ENCODE assay signal across 8 cellular contexts in the genomic region with DNA sequence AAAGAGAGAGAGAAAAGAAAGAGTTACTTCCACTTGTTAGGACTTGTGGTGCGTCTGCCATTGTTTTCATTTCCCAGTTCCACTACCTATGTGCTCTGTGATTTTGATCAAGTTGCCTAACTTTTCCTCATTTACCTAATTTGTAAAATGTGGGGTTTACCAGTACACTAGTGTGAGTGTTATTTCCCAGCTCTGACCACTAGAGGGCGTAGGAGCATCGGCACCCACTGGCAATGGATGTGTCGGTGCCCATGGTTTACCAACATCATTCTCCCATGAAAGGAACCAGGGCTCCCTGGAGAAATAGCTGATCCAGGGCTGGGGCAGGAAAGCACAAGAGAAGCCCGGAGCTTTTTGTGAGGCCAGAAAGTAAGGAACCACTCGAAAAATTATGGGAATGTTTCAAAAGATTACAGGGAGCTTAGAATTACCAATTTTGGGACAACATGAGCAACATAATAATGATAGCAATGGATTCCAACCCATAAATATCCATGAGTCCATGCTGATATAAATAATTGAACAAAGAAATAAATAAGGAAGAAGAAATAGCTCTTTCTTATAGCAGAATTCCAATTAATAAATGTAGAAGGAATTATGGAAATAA. TPM values are rescaled to one million over a fixed set of nuclear protein-coding genes. Genes with fewer than 3 reads are reported as not detected.
A peak's percentile ranks its signal among the peaks of the same experiment; 100 is the strongest.
DNase-seq lines count a peak whose midpoint lies in the region; ATAC-seq and TF ChIP-seq lines count a peak whose summit lies in the region.

No MANE protein-coding gene starts in this region.

- H3K4me1 Mint-ChIP-seq in CD14-positive monocyte (peaks cover 46% of the 10 kb centered on the region), HFFc6 (ENCODE audit: low read depth) (no peaks in the 10 kb centered on the region), neural progenitor cell (no peaks in the 10 kb centered on the region)

- intact Hi-C loops in CD14-positive monocyte (cut with micrococcal nuclease) = no loop called here
- intact Hi-C loops in testis (cut with DNase I; ENCODE audit: low total_unique reads) = no loop called here

- no peak overlapping the region for H3K4me2 ChIP-seq in neural progenitor cell

- no peak overlapping the region for H2AFZ ChIP-seq in neural progenitor cell (replicated peaks)

- no peaks in the 10 kb centered on the region for H4K20me1 ChIP-seq in neural progenitor cell (ENCODE audit: low read depth)

- no peaks in the 10 kb centered on the region for H3F3A ChIP-seq in neural progenitor cell (ENCODE audit: low read depth)

- H3K27me3 ChIP-seq in neural progenitor cell (no peaks in the 10 kb centered on the region), testis (no peaks in the 10 kb centered on the region)

- H3K4me3 Mint-ChIP-seq in CD14-positive monocyte = peak overlapping the region in 1 of 2 donors; percentile 49
- H3K4me3 Mint-ChIP-seq in HFFc6 = no peak overlapping the region
- no peak overlapping the region for H3K4me3 Mint-ChIP-seq in neural progenitor cell

- DNase-seq in CD14-positive monocyte (ENCODE audit: low spot score) (no peak), HFFc6 (peak; percentile 47), NOMO-1 treated with DMSO at 0.1 percent for 48 hours (lab: John Stamatoyannopoulos, UW; ENCODE audit: unreplicated experiment) (peak; percentile 40), activated T-cell treated with anti-CD3 and anti-CD28 coated beads for 48 hours (ENCODE audit: low read depth) (peak; percentile 54), fibroblast of gingiva (ENCODE audit: low read depth) (peak; percentile 38), neural progenitor cell (ENCODE audit: low spot score) (peak; percentile 45), testis (peak; percentile 86)

- H3K27ac Mint-ChIP-seq in CD14-positive monocyte (peak overlapping the region in 5 of 7 donors; percentile 23 to 73 (median 49)), HFFc6 (no peak overlapping the region), neural progenitor cell (no peak overlapping the region)

- no peaks in the 10 kb centered on the region for H3K79me2 ChIP-seq in neural progenitor cell (ENCODE audit: low read depth)

- peaks cover 0 to 4% (median 2%) of the 10 kb centered on the region in 3 donors for H3K27me3 Mint-ChIP-seq in CD14-positive monocyte (ENCODE audit: low read depth in 3 of 3)
- peaks cover 2% of the 10 kb centered on the region for H3K27me3 Mint-ChIP-seq in HFFc6 (ENCODE audit: insufficient read depth)
- H3K27me3 Mint-ChIP-seq in neural progenitor cell (ENCODE audit: insufficient read depth, low read depth) = peaks cover 4% of the 10 kb centered on the region

- H3K4me3 ChIP-seq in neural progenitor cell (no peak overlapping the region), testis (no peak overlapping the region)

- no peak overlapping the region for H3K9ac ChIP-seq in neural progenitor cell

- no peak for TF ChIP-seq POLR2A in testis (IDR thresholded peaks at IDR 0.05)

- no peaks in the 10 kb centered on the region for H3K4me1 ChIP-seq in neural progenitor cell
- no peaks in the 10 kb centered on the region for H3K4me1 ChIP-seq in testis

- 11 to 12% methylated on average over 6 of the region's 6 CpGs for WGBS in testis, 2 donors

- H3K9me3 ChIP-seq in neural progenitor cell (ENCODE audit: low read depth) (peaks cover 10% of the 10 kb centered on the region), testis (no peaks in the 10 kb centered on the region)

- TF ChIP-seq CTCF in CD14-positive monocyte (IDR thresholded peaks at IDR 0.05) = peak; percentile 99
- TF ChIP-seq CTCF in HFFc6 (IDR thresholded peaks at IDR 0.05) = peak; percentile 97
- TF ChIP-seq CTCF in neural progenitor cell (IDR thresholded peaks at IDR 0.05) = peak; percentile 72
- TF ChIP-seq CTCF in testis (IDR thresholded peaks at IDR 0.05) = peak; percentile 40 to 81 (median 65)

- peaks cover 0 to 2% (median 0%) of the 10 kb centered on the region in 7 donors for H3K9me3 Mint-ChIP-seq in CD14-positive monocyte
- no peaks in the 10 kb centered on the region for H3K9me3 Mint-ChIP-seq in HFFc6
- no peaks in the 10 kb centered on the region for H3K9me3 Mint-ChIP-seq in neural progenitor cell

- ATAC-seq in GM18861 (IDR thresholded peaks at IDR 0.05; ENCODE audit: unreplicated experiment) = no peak

- H3K36me3 Mint-ChIP-seq in CD14-positive monocyte = peaks cover 0 to 2% of the 10 kb centered on the region in 2 donors
- H3K36me3 Mint-ChIP-seq in HFFc6 (ENCODE audit: low read depth) = no peaks in the 10 kb centered on the region
- H3K36me3 Mint-ChIP-seq in neural progenitor cell = no peaks in the 10 kb centered on the region

- H3K36me3 ChIP-seq in neural progenitor cell (no peaks in the 10 kb centered on the region), testis (ENCODE audit: low read depth, missing control alignments) (no peaks in the 10 kb centered on the region)

- H3K27ac ChIP-seq in neural progenitor cell = no peak overlapping the region
- no peak overlapping the region for H3K27ac ChIP-seq in testis

RNA-seq across cellular contexts. Expression of gene CEACAM4, which starts 15.1 kb away (rescaled TPM):
- polyA plus RNA-seq in CD14-positive monocyte (10 to 100 TPM; 23.1 to 27.5 TPM), testis (ENCODE audit: insufficient read depth, low read depth, low replicate concordance) (0.47 TPM)
- total RNA-seq in HFFc6 (2021; fragmentation: NEBNext Ultra II Directional; extraction: Animal tissue kit (Norgen Biotek cat#: 25700)) = not detected
- total RNA-seq in neural progenitor cell (ENCODE audit: low replicate concordance) (not detected in 2 replicates), testis (1 to 10 TPM in 1 of 2 donors, not detected in 1; 1.7 TPM)

RNA-seq across cellular contexts. Expression of gene CEACAM7, which starts 46.1 kb away (rescaled TPM):
- polyA plus RNA-seq in CD14-positive monocyte (not detected), testis (ENCODE audit: insufficient read depth, low read depth, low replicate concordance) (not detected)
- not detected for total RNA-seq in HFFc6 (2021; fragmentation: NEBNext Ultra II Directional; extraction: Animal tissue kit (Norgen Biotek cat#: 25700))
- total RNA-seq in neural progenitor cell (ENCODE audit: low replicate concordance) (not detected in 2 replicates), testis (under 1 TPM; 0.19 to 0.39 TPM)

Comparison
In these comparisons a context has a peak if more than half of its experiments do, and no peak if none do; other contexts are left out.
1. H3K27ac Mint-ChIP-seq: peak in CD14-positive monocyte (5 of 7); none in HFFc6 (single experiment) and neural progenitor cell (single experiment).
2. Peak in every context shown above with its lines, with median percentiles within 50 percentile points of each other: CTCF ChIP-seq.